12 cellular contexts compared by ENCODE assay signal in the genomic region with DNA sequence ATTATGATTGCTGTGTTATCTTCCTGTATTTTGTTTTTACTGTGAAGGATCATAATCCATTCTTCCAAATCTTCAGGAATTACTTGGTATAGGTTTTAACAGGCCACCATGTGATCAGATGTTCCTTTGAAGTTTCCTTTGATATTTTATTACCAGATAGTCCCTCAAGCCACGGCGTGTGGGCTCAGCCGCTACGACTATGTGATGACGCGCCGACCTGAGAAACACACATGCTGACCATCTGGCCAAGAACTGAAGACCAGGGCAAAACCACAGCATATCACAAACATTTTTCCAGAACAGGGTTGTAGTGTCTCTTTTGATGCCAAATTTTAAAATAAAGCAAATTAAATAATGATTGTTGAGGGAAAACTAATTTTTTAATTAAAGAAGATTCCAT.
"Had no signal": no experiment of that assay in that cellular context is flagged by ENCODE, and none has a peak within 500 bp of the region (broad histone marks: within the 10 kb centered on the region; RNA-seq: fewer than 3 reads in every experiment).

No MANE protein-coding gene starts in this region.

- H3K4me1 ChIP-seq: parathyroid adenoma had no signal

- H3K4me3 ChIP-seq: heart left ventricle, stomach, thoracic aorta had no signal

- H3K27ac ChIP-seq: heart left ventricle had no signal

- DNase-seq: activated effector memory CD4-positive, alpha-beta T cell treated with Interleukin-2 at 50 U/mL for 16 hours; amniotic stem cell; cerebellar nuclear complex; heart left ventricle; left ventricle myocardium superior; retina; stomach had no signal

- FAIRE-seq: keratinocyte, urothelium cell line had no signal

- H3K9me3 ChIP-seq: stomach, thoracic aorta had no signal

- H3K27me3 ChIP-seq: heart left ventricle, stomach had no signal

- H3K9ac ChIP-seq: parathyroid adenoma had no signal

- ATAC-seq: activated naive CD4-positive, alpha-beta T cell treated with anti-CD3 and anti-CD28 coated beads, Interleukin-2, amount 50 U/mL, for 72 hours; heart left ventricle; left ventricle myocardium superior had no signal

- H2AFZ ChIP-seq: parathyroid adenoma had no signal
